Comparison of ENCODE assay signal across 8 cellular contexts in genomic region chr17:81221842-81222619, GRCh38. TPM values are rescaled to one million over a fixed set of nuclear protein-coding genes. Genes with fewer than 3 reads are reported as not detected.
DNase-seq lines count a peak whose midpoint lies in the region; TF ChIP-seq lines count a peak whose summit lies in the region.

No MANE protein-coding gene starts in this region.

- H3K9me3 Mint-ChIP-seq in MCF 10A (ENCODE audit: unreplicated experiment): no peaks in the 10 kb centered on the region
- peaks cover 5% of the 10 kb centered on the region for H3K9me3 Mint-ChIP-seq in mesothelial cell of epicardium

- H3K4me3 ChIP-seq in HFF-Myc (replicated peaks; ENCODE audit: low read depth, low read length): peak overlapping the region; percentile 78

- BruUV-seq in MCF 10A (replicated peaks; lab: Mats Ljungman, UMichigan): no TSS peak

- H3K27ac Mint-ChIP-seq in MCF 10A (ENCODE audit: low read depth, unreplicated experiment) (no peak overlapping the region), mesothelial cell of epicardium (no peak overlapping the region)

- peak overlapping the region; percentile 41 for H3K27ac ChIP-seq in 22Rv1

- TF ChIP-seq CTCF in 22Rv1 (IDR thresholded peaks at IDR 0.05) (no peak), HFF-Myc (IDR thresholded peaks at IDR 0.05; ENCODE audit: low read depth, low read length, missing control alignments) (no peak), MCF 10A (IDR thresholded peaks at IDR 0.05; ENCODE audit: unreplicated experiment) (no peak), mesothelial cell of epicardium (IDR thresholded peaks at IDR 0.05; ENCODE audit: unreplicated experiment) (no peak)

- POLR2A ChIA-PET in MCF 10A (lab: Yijun Ruan, JAX): interaction anchor here (0.6 to 1.8 kb wide), 8 partner anchors 11 to 185 kb away, joined by 3 to 15 read pairs (median 3); partner anchors contain the start of genes NDUFAF8 and TEPSIN

- intact Hi-C loops in MCF 10A (cut with micrococcal nuclease): no loop called here

- DNase-seq in HFF-Myc (ENCODE audit: extremely low read depth, low read depth) (no peak), MCF 10A (ENCODE audit: unreplicated experiment) (no peak), mesothelial cell of epicardium (ENCODE audit: low spot score in 2 of 2, unreplicated experiment in 2 of 2) (no peak), C1 segment of cervical spinal cord (lab: John Stamatoyannopoulos, UW) (no peak), DMS153 treated with DMSO at 0.1 percent for 48 hours (lab: John Stamatoyannopoulos, UW; ENCODE audit: unreplicated experiment) (no peak), germinal center (ENCODE audit: low spot score) (no peak)
- no peak for DNase-seq in activated CD4-positive, alpha-beta T cell treated with anti-CD3 and anti-CD28 coated beads, Interleukin-2, amount 50 U/mL, for 48 hours

- CTCF ChIA-PET in MCF 10A (lab: Yijun Ruan, JAX): interaction anchor here (0.6 kb wide), 1 partner anchor 17 kb away, joined by 3 read pairs; the partner anchor contains the start of genes NDUFAF8 and TEPSIN

- H3K4me1 Mint-ChIP-seq in MCF 10A (ENCODE audit: insufficient read depth, unreplicated experiment): peaks cover 12% of the 10 kb centered on the region
- H3K4me1 Mint-ChIP-seq in mesothelial cell of epicardium: peaks cover 15% of the 10 kb centered on the region

- H3K36me3 Mint-ChIP-seq in MCF 10A (ENCODE audit: insufficient read depth, unreplicated experiment) (no peaks in the 10 kb centered on the region), mesothelial cell of epicardium (peaks cover 7% of the 10 kb centered on the region)

- H3K4me3 Mint-ChIP-seq in MCF 10A (ENCODE audit: unreplicated experiment): peak overlapping the region; percentile 58
- H3K4me3 Mint-ChIP-seq in mesothelial cell of epicardium: peak overlapping the region; percentile 64

- H3K27me3 Mint-ChIP-seq in MCF 10A (ENCODE audit: insufficient read depth, unreplicated experiment): no peaks in the 10 kb centered on the region
- H3K27me3 Mint-ChIP-seq in mesothelial cell of epicardium (ENCODE audit: low read depth): no peaks in the 10 kb centered on the region

RNA-seq across cellular contexts. Expression of gene CEP131, which starts 0.7 kb away (rescaled TPM):
- 8.0 and 9.5 TPM in 2 replicates for total RNA-seq in MCF 10A (2022)
- total RNA-seq in mesothelial cell of epicardium: 26.3 to 27.6 TPM (median 27.3 TPM) in 3 replicates

RNA-seq across cellular contexts. Expression of gene TEPSIN, which starts 16.8 kb away (rescaled TPM):
- total RNA-seq in MCF 10A (2022) (23.4 and 27.4 TPM in 2 replicates), mesothelial cell of epicardium (44.6 to 49.2 TPM (median 45.0 TPM) in 3 replicates)

RNA-seq across cellular contexts. Expression of gene NDUFAF8, which starts 17.1 kb away (rescaled TPM):
- total RNA-seq in MCF 10A (2022): 95.0 and 95.3 TPM in 2 replicates
- 46.8 to 47.6 TPM (median 47.3 TPM) in 3 replicates for total RNA-seq in mesothelial cell of epicardium

RNA-seq across cellular contexts. Expression of gene AATK, which starts 56.0 kb away (rescaled TPM):
- total RNA-seq in MCF 10A (2022) (0.59 and 1.4 TPM in 2 replicates), mesothelial cell of epicardium (14.8 to 17.3 TPM (median 15.2 TPM) in 3 replicates)

RNA-seq across cellular contexts. Expression of gene PVALEF, which starts 56.7 kb away (rescaled TPM):
- not detected in 2 replicates for total RNA-seq in MCF 10A (2022)
- total RNA-seq in mesothelial cell of epicardium: 0.22 to 0.62 TPM (median 0.47 TPM) in 3 replicates
